Comparison of ENCODE assay signal across 16 cellular contexts in the genomic region with DNA sequence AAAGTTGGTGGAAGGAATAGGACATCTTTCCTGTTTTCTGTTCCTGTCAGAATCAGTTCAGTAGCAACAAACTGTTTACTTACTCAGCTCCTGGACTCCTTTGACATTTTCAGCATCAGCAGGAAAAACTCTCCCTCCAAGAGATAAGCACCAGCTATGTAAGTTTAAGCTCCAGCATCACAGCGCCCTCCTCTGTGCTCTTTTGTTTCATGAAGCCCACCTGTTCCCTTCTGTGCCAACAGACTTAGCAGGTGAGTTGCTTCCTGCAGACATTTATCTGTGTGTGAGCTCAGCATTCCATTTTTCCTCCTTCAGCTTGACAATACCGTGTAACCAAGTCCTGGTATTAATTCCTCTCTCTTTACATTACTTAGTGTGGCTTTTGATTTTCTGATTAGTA.
A peak's percentile ranks its signal among the peaks of the same experiment; 100 is the strongest.
DNase-seq lines count a peak whose midpoint lies in the region; ATAC-seq and TF ChIP-seq lines count a peak whose summit lies in the region.
"Had no signal": no experiment of that assay in that cellular context is flagged by ENCODE, and none has a peak within 500 bp of the region (broad histone marks: within the 10 kb centered on the region; RNA-seq: fewer than 3 reads in every experiment).

No MANE protein-coding gene starts in this region.

- H4K20me1 ChIP-seq in GM23338 (replicated peaks; ENCODE audit: insufficient read depth): no peaks in the 10 kb centered on the region
- H4K20me1 ChIP-seq: BLaER1 had no signal

- peak overlapping the region; percentile 80 for H2AFZ ChIP-seq in GM23338

- CTCF ChIA-PET in WTC11 (lab: Charles Lee): interaction anchor here (0.6 to 1.4 kb wide), 9 partner anchors 14 to 581 kb away, joined by 3 to 7 read pairs (median 4); no protein-coding TSS in a partner anchor
- CTCF ChIA-PET in CD4-positive, alpha-beta memory T cell (lab: Charles Lee; ENCODE audit: partially characterized antibody): no interaction called here

- no peaks in the 10 kb centered on the region for H3K9me3 ChIP-seq in BE2C
- no peaks in the 10 kb centered on the region for H3K9me3 ChIP-seq in CD4-positive, alpha-beta memory T cell (ENCODE audit: control insufficient read depth in 1 of 2, low read length in 2 of 2)
- H3K9me3 ChIP-seq: BLaER1 had no signal

- H3K27ac Mint-ChIP-seq in GM23338: no peak overlapping the region; the same call in 1 of the 2 replicates
- H3K27ac Mint-ChIP-seq in WTC11: peak overlapping the region; percentile 39
- H3K27ac Mint-ChIP-seq in stimulated activated naive CD8-positive, alpha-beta T cell treated with anti-CD3 and anti-CD28 coated beads, Interleukin-15, amount 100 ng/mL, for 72 hours: no peak overlapping the region
- no peak overlapping the region for H3K27ac Mint-ChIP-seq in CD4-positive, alpha-beta memory T cell
- H3K27ac Mint-ChIP-seq: activated naive CD4-positive, alpha-beta T cell treated with anti-CD3 and anti-CD28 coated beads, Interleukin-2, amount 50 U/mL, for 72 hours; naive thymus-derived CD4-positive, alpha-beta T cell had no signal

- intact Hi-C loops in CD4-positive, alpha-beta memory T cell (cut with micrococcal nuclease): no loop called here

- H3K27me3 ChIP-seq in BE2C (no peaks in the 10 kb centered on the region), GM23338 (ENCODE audit: insufficient read depth) (no peaks in the 10 kb centered on the region)
- no peaks in the 10 kb centered on the region for H3K27me3 ChIP-seq in CD4-positive, alpha-beta memory T cell (ENCODE audit: insufficient read depth, low read length)
- H3K27me3 ChIP-seq: BLaER1 had no signal

- POLR2A ChIA-PET in WTC11 (lab: Charles Lee): no interaction called here
- POLR2A ChIA-PET in CD4-positive, alpha-beta memory T cell (lab: Charles Lee; ENCODE audit: partially characterized antibody): no interaction called here

- H3K36me3 ChIP-seq in BE2C (no peaks in the 10 kb centered on the region), GM23338 (ENCODE audit: insufficient read depth) (no peaks in the 10 kb centered on the region)
- no peaks in the 10 kb centered on the region for H3K36me3 ChIP-seq in CD4-positive, alpha-beta memory T cell (ENCODE audit: insufficient read depth, low read length)
- H3K36me3 ChIP-seq: BLaER1 had no signal

- H3K9me2 ChIP-seq in GM23338 (ENCODE audit: insufficient read depth): no peaks in the 10 kb centered on the region

- no peaks in the 10 kb centered on the region for H3K79me2 ChIP-seq in GM23338 (replicated peaks; ENCODE audit: insufficient read depth)

- H3F3A ChIP-seq in GM23338 (replicated peaks; ENCODE audit: low read depth): no peaks in the 10 kb centered on the region

- H3K9me3 Mint-ChIP-seq in GM23338 (peaks cover 6% of the 10 kb centered on the region), WTC11 (0 out of 2 replicates have a peak, but pooled peaks cover 3% of the 10 kb centered on the region)
- H3K9me3 Mint-ChIP-seq in stimulated activated naive CD8-positive, alpha-beta T cell treated with anti-CD3 and anti-CD28 coated beads, Interleukin-15, amount 100 ng/mL, for 72 hours: peaks cover 0 to 8% of the 10 kb centered on the region in 2 donors
- peaks cover 0 to 7% (median under 1%) of the 10 kb centered on the region in 8 donors for H3K9me3 Mint-ChIP-seq in CD4-positive, alpha-beta memory T cell
- H3K9me3 Mint-ChIP-seq: brain had no signal

- H3K4me2 ChIP-seq in GM23338: no peak overlapping the region
- H3K4me2 ChIP-seq: BLaER1 had no signal

- H3K4me3 Mint-ChIP-seq in GM23338 (no peak overlapping the region), WTC11 (no peak overlapping the region)
- H3K4me3 Mint-ChIP-seq in stimulated activated naive CD8-positive, alpha-beta T cell treated with anti-CD3 and anti-CD28 coated beads, Interleukin-15, amount 100 ng/mL, for 72 hours: no peak overlapping the region
- H3K4me3 Mint-ChIP-seq in CD4-positive, alpha-beta memory T cell: no peak overlapping the region
- H3K4me3 Mint-ChIP-seq: brain; naive thymus-derived CD4-positive, alpha-beta T cell had no signal

- H3K4me3 ChIP-seq in BE2C (ENCODE audit: low read depth, low read length) (no peak overlapping the region), GM23338 (no peak overlapping the region)
- H3K4me3 ChIP-seq in CD4-positive, alpha-beta memory T cell (ENCODE audit: low read length in 2 of 2): no peak overlapping the region
- H3K4me3 ChIP-seq: BLaER1, GM12878 had no signal

- H3K36me3 Mint-ChIP-seq in GM23338 (ENCODE audit: low read depth): peaks cover 10% of the 10 kb centered on the region; the same call in 2 of the 3 replicates
- H3K36me3 Mint-ChIP-seq in WTC11: no peaks in the 10 kb centered on the region; the same call in 1 of the 2 replicates
- no peaks in the 10 kb centered on the region for H3K36me3 Mint-ChIP-seq in CD4-positive, alpha-beta memory T cell
- H3K36me3 Mint-ChIP-seq: activated naive CD4-positive, alpha-beta T cell treated with anti-CD3 and anti-CD28 coated beads, Interleukin-2, amount 50 U/mL, for 72 hours; brain; naive thymus-derived CD4-positive, alpha-beta T cell had no signal

- peak; percentile 57 for TF ChIP-seq CTCF in BE2C (IDR thresholded peaks at IDR 0.05; ENCODE audit: low read depth, low read length)
- peak; percentile 59 to 86 for TF ChIP-seq CTCF in GM23338 (conservative IDR thresholded peaks at IDR 0.05; ENCODE audit: low read depth in 2 of 2)
- no peak for TF ChIP-seq CTCF in WTC11 (IDR thresholded peaks at IDR 0.05)

- H3K4me1 ChIP-seq in BE2C (no peaks in the 10 kb centered on the region), GM23338 (ENCODE audit: insufficient read depth) (no peaks in the 10 kb centered on the region; the same call in 1 of the 2 replicates)
- H3K4me1 ChIP-seq in CD4-positive, alpha-beta memory T cell (ENCODE audit: insufficient read depth, low read length): no peaks in the 10 kb centered on the region
- H3K4me1 ChIP-seq: BLaER1 had no signal

- peak; percentile 93 for ATAC-seq in GM23338
- ATAC-seq in WTC11: peak; percentile 92
- ATAC-seq in GM21717 (IDR thresholded peaks at IDR 0.05; ENCODE audit: unreplicated experiment): no peak
- no peak for ATAC-seq in stimulated activated naive CD8-positive, alpha-beta T cell treated with anti-CD3 and anti-CD28 coated beads, Interleukin-15, amount 100 ng/mL, for 72 hours
- ATAC-seq: activated naive CD4-positive, alpha-beta T cell treated with anti-CD3 and anti-CD28 coated beads, Interleukin-2, amount 50 U/mL, for 72 hours; GM12878; naive thymus-derived CD4-positive, alpha-beta T cell; Right ventricle myocardium inferior had no signal

- H3K4me1 Mint-ChIP-seq in GM23338: peaks cover 9% of the 10 kb centered on the region
- H3K4me1 Mint-ChIP-seq in WTC11: peaks cover 21% of the 10 kb centered on the region
- no peaks in the 10 kb centered on the region for H3K4me1 Mint-ChIP-seq in stimulated activated naive CD8-positive, alpha-beta T cell treated with anti-CD3 and anti-CD28 coated beads, Interleukin-15, amount 100 ng/mL, for 72 hours
- no peaks in the 10 kb centered on the region for H3K4me1 Mint-ChIP-seq in CD4-positive, alpha-beta memory T cell
- H3K4me1 Mint-ChIP-seq: naive thymus-derived CD4-positive, alpha-beta T cell had no signal

- H3K27me3 Mint-ChIP-seq in GM23338 (ENCODE audit: insufficient read depth, low read depth, poor library complexity) (peaks cover 2% of the 10 kb centered on the region), WTC11 (ENCODE audit: low read depth) (no peaks in the 10 kb centered on the region)
- no peaks in the 10 kb centered on the region for H3K27me3 Mint-ChIP-seq in stimulated activated naive CD8-positive, alpha-beta T cell treated with anti-CD3 and anti-CD28 coated beads, Interleukin-15, amount 100 ng/mL, for 72 hours
- H3K27me3 Mint-ChIP-seq in CD4-positive, alpha-beta memory T cell: no peaks in the 10 kb centered on the region
- H3K27me3 Mint-ChIP-seq: brain; naive thymus-derived CD4-positive, alpha-beta T cell had no signal

- no peak overlapping the region for H3K27ac ChIP-seq in GM23338 (ENCODE audit: low read depth)
- no peak overlapping the region for H3K27ac ChIP-seq in CD4-positive, alpha-beta memory T cell (ENCODE audit: low read depth, low read length)
- H3K27ac ChIP-seq: BLaER1 had no signal

- peak; percentile 32 for DNase-seq in BE2C
- DNase-seq in GM23338 (ENCODE audit: low spot score): peak; percentile 78
- peak; percentile 42 for DNase-seq in WTC11 (ENCODE audit: low spot score)
- DNase-seq in left kidney (ENCODE audit: low read depth, low spot score): peak; percentile 54
- DNase-seq in stimulated activated naive CD8-positive, alpha-beta T cell treated with anti-CD3 and anti-CD28 coated beads, Interleukin-15, amount 100 ng/mL, for 72 hours: no peak
- DNase-seq in CD4-positive, alpha-beta memory T cell: no peak
- DNase-seq in NCI-H345 (lab: John Stamatoyannopoulos, UW): no peak
- DNase-seq: EL; naive thymus-derived CD4-positive, alpha-beta T cell; NCI-H2029 had no signal

TF ChIP-seq in GM23338, 12 proteins besides CTCF, POLR2A, EP300 and RAD21 (continues in another document):
- TF ChIP-seq POLR2AphosphoS5 (IDR thresholded peaks at IDR 0.05; ENCODE audit: low read depth): no peak
- TF ChIP-seq, protein P1, sequence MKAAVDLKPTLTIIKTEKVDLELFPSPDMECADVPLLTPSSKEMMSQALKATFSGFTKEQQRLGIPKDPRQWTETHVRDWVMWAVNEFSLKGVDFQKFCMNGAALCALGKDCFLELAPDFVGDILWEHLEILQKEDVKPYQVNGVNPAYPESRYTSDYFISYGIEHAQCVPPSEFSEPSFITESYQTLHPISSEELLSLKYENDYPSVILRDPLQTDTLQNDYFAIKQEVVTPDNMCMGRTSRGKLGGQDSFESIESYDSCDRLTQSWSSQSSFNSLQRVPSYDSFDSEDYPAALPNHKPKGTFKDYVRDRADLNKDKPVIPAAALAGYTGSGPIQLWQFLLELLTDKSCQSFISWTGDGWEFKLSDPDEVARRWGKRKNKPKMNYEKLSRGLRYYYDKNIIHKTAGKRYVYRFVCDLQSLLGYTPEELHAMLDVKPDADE (IDR thresholded peaks at IDR 0.05): no peak
- no peak for TF ChIP-seq EZH2phosphoT487 (IDR thresholded peaks at IDR 0.05; ENCODE audit: unreplicated experiment)
- TF ChIP-seq ZNF331 (CRISPR knock-in tag; IDR thresholded peaks at IDR 0.05; ENCODE audit: low read depth): no peak

TF ChIP-seq in WTC11, 78 proteins besides CTCF, POLR2A, EP300 and RAD21 (continues in another document):
- TF ChIP-seq NR2C2 (CRISPR knock-in tag; IDR thresholded peaks at IDR 0.05) (no peak), ZBTB21 (CRISPR knock-in tag; IDR thresholded peaks at IDR 0.05; ENCODE audit: borderline replicate concordance) (no peak), ZNF396 (CRISPR knock-in tag; IDR thresholded peaks at IDR 0.05; ENCODE audit: borderline replicate concordance) (no peak), FOXK1 (CRISPR knock-in tag; IDR thresholded peaks at IDR 0.05) (no peak)
- TF ChIP-seq, protein P2, sequence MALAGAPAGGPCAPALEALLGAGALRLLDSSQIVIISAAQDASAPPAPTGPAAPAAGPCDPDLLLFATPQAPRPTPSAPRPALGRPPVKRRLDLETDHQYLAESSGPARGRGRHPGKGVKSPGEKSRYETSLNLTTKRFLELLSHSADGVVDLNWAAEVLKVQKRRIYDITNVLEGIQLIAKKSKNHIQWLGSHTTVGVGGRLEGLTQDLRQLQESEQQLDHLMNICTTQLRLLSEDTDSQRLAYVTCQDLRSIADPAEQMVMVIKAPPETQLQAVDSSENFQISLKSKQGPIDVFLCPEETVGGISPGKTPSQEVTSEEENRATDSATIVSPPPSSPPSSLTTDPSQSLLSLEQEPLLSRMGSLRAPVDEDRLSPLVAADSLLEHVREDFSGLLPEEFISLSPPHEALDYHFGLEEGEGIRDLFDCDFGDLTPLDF (CRISPR knock-in tag; IDR thresholded peaks at IDR 0.05): no peak

Comparison
In these comparisons a context has a peak if more than half of its experiments do, and no peak if none do; other contexts are left out.
1. DNase-seq: peak in BE2C (single experiment), GM23338 (single experiment), WTC11 (single experiment) and left kidney (single experiment); none in stimulated activated naive CD8-positive, alpha-beta T cell treated with anti-CD3 and anti-CD28 coated beads, Interleukin-15, amount 100 ng/mL, for 72 hours (0 of 2), CD4-positive, alpha-beta memory T cell (0 of 5) and NCI-H345 (single experiment).
2. ATAC-seq: peak in GM23338 (single experiment) and WTC11 (single experiment); none in GM21717 (single experiment) and stimulated activated naive CD8-positive, alpha-beta T cell treated with anti-CD3 and anti-CD28 coated beads, Interleukin-15, amount 100 ng/mL, for 72 hours (single experiment).